In the genomic region with DNA sequence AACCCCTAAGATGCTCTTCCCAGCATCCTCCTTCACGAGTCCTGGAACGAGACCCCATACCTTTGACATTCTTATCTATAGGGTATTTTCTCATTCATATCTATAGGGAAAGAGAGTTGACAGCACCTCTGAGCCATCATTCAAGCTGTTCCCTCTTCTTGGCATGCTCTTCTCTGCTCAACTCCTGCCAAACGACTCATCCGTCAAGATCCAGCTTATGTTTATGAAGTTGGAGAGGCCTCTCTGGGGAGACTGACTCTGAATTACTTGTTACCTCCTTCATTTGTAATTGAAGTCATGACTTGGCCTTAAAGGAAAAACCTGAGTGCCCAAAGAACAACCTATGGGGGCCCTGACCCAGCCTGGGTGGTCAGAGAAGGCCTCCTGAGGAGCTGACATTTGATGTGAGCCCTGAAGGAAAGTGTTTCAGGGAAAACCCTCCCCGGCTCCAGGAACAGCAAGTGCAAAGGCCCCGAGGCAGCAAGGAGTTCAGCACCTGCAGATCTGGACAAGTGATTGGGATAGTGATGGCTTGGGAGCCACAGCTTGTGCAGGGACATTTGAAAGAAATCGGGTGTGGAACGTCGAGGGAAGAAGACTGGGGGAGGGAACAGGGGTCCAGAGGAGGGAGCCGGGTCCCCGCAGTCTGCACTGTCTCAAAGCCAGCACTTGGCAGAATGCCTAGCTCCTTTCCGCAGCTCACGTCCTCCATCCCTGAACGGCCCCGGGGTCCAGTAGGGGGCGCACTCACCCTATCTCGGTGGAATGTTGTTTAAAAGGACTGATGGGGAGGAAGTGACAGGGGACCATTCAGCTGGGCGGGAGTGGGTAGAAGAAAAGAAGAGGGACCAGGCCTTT, we compare ENCODE assay signal across 9 cellular contexts. TPM values are rescaled to one million over a fixed set of nuclear protein-coding genes. Genes with fewer than 3 reads are reported as not detected.
A peak's percentile ranks its signal among the peaks of the same experiment; 100 is the strongest.
DNase-seq lines count a peak whose midpoint lies in the region; ATAC-seq, FAIRE-seq and TF ChIP-seq lines count a peak whose summit lies in the region.
"Had no signal": no experiment of that assay in that cellular context is flagged by ENCODE, and none has a peak within 500 bp of the region (broad histone marks: within the 10 kb centered on the region; RNA-seq: fewer than 3 reads in every experiment).

No MANE protein-coding gene starts in this region.

- 20 to 25% (median 20%) methylated on average over 18 of the region's 18 CpGs for WGBS in heart left ventricle, 4 donors

- no peaks in the 10 kb centered on the region for H3K4me1 Mint-ChIP-seq in activated naive CD4-positive, alpha-beta T cell treated with anti-CD3 and anti-CD28 coated beads for 36 hours (ENCODE audit: low read depth)
- H3K4me1 Mint-ChIP-seq: activated B cell treated with CpG ODN at 0.5 μM for 24 hours had no signal

- no peak for FAIRE-seq in D721Med (lab: Jason Lieb, UNC)

- H3K27ac ChIP-seq in heart left ventricle, result no peak overlapping the region

- H3K9me3 ChIP-seq in heart left ventricle, result peaks cover 0 to 14% (median 0%) of the 10 kb centered on the region in 12 donors

- peaks cover 12% of the 10 kb centered on the region for H3K27me3 Mint-ChIP-seq in activated naive CD4-positive, alpha-beta T cell treated with anti-CD3 and anti-CD28 coated beads for 36 hours (ENCODE audit: low read depth)

- H3K4me1 ChIP-seq in heart left ventricle, result peaks cover 0 to 4% (median 0%) of the 10 kb centered on the region in 12 donors

- ATAC-seq in heart left ventricle, result peak; percentile 88 to 98 (median 98)
- peak; percentile 74 for ATAC-seq in sciatic nerve
- ATAC-seq in GM21529 (IDR thresholded peaks at IDR 0.05; ENCODE audit: unreplicated experiment), result no peak

- CTCF ChIA-PET in activated naive CD4-positive, alpha-beta T cell treated with anti-CD3 and anti-CD28 coated beads for 36 hours (lab: Charles Lee), result interaction anchor here (0.6 to 1.6 kb wide), 14 partner anchors 9 to 1437 kb away, joined by 3 to 6 read pairs (median 4); no protein-coding TSS in a partner anchor

- no peak overlapping the region for H3K4me3 Mint-ChIP-seq in activated naive CD4-positive, alpha-beta T cell treated with anti-CD3 and anti-CD28 coated beads for 36 hours
- H3K4me3 Mint-ChIP-seq: activated B cell treated with CpG ODN at 0.5 μM for 24 hours had no signal

- H3K36me3 Mint-ChIP-seq in activated naive CD4-positive, alpha-beta T cell treated with anti-CD3 and anti-CD28 coated beads for 36 hours (ENCODE audit: low read depth), result no peaks in the 10 kb centered on the region

- peaks cover 5% of the 10 kb centered on the region for H3K9me3 Mint-ChIP-seq in activated naive CD4-positive, alpha-beta T cell treated with anti-CD3 and anti-CD28 coated beads for 36 hours

- intact Hi-C loops in activated naive CD4-positive, alpha-beta T cell treated with anti-CD3 and anti-CD28 coated beads for 36 hours (cut with micrococcal nuclease), result loop anchor here (1.0 kb wide), 3 partner anchors 59 to 86 kb away; partner anchors contain the start of gene DDOST
- intact Hi-C loops in heart left ventricle (cut with DNase I) (loop anchor here (1.0 to 10.0 kb wide), 8 partner anchors 50 to 67 kb away; partner anchors contain the start of gene PINK1 (in 8 of the 10)), sciatic nerve (cut with DNase I) (no loop called here)

- no peak overlapping the region for H3K27ac Mint-ChIP-seq in activated naive CD4-positive, alpha-beta T cell treated with anti-CD3 and anti-CD28 coated beads for 36 hours
- H3K27ac Mint-ChIP-seq: activated B cell treated with CpG ODN at 0.5 μM for 24 hours had no signal

- peaks cover 0 to 3% (median 0%) of the 10 kb centered on the region in 9 donors for H3K27me3 ChIP-seq in heart left ventricle

- no peak overlapping the region for H3K4me3 ChIP-seq in heart left ventricle

- TF ChIP-seq POLR2A in heart left ventricle (IDR thresholded peaks at IDR 0.05), result no peak

- DNase-seq in D721Med (ENCODE audit: insufficient read length, low spot score) (peak; percentile 34), KBM-7 (peak; percentile 94), SHP77 treated with DMSO at 0.1 percent for 48 hours (lab: John Stamatoyannopoulos, UW) (peak; percentile 28), heart left ventricle (peak; percentile 84 to 93 (median 86)), sciatic nerve (ENCODE audit: low spot score) (peak; percentile 81), DMS79 treated with DMSO at 0.1 percent for 48 hours (lab: John Stamatoyannopoulos, UW) (no peak)
- peak; percentile 88 for DNase-seq in activated naive CD4-positive, alpha-beta T cell treated with anti-CD3 and anti-CD28 coated beads for 36 hours
- DNase-seq: activated B cell treated with CpG ODN at 0.5 μM for 24 hours had no signal

- in situ Hi-C loops in KBM-7 (cut with MboI; ENCODE audit: low pct_unique_long_range_greater_than_20kb, low sequenced_read_pairs), result loop anchor here (10.0 kb wide), 1 partner anchor 60 kb away; the partner anchor contains the start of gene PINK1

- no peaks in the 10 kb centered on the region for H3K36me3 ChIP-seq in heart left ventricle

- TF ChIP-seq CTCF in D721Med (IDR thresholded peaks at IDR 0.05; ENCODE audit: insufficient read depth, missing control alignments) (peak; percentile 56), heart left ventricle (IDR thresholded peaks at IDR 0.05) (peak; percentile 58 to 88 (median 73))

RNA-seq across cellular contexts. Expression of gene CDA, which starts 14.0 kb away (rescaled TPM):
- total RNA-seq in activated naive CD4-positive, alpha-beta T cell treated with anti-CD3 and anti-CD28 coated beads for 36 hours, result not detected
- total RNA-seq in heart left ventricle (1 to 10 TPM in 7 of 9 donors, under 1 TPM in 2; 0.63 to 7.6 (median 2.8) TPM), sciatic nerve (4.3 TPM)
- 1 to 10 TPM; 2.9 to 5.1 TPM for polyA plus RNA-seq in heart left ventricle
- total RNA-seq: activated B cell treated with CpG ODN at 0.5 μM for 24 hours had no signal

RNA-seq across cellular contexts. Expression of gene FAM43B, which starts 22.5 kb away (rescaled TPM):
- total RNA-seq in activated naive CD4-positive, alpha-beta T cell treated with anti-CD3 and anti-CD28 coated beads for 36 hours, result not detected
- total RNA-seq in heart left ventricle (1 to 10 TPM; 1.4 to 5.2 (median 2.9) TPM), sciatic nerve (0.18 TPM)
- 1 to 10 TPM; 1.2 to 1.9 TPM for polyA plus RNA-seq in heart left ventricle
- total RNA-seq: activated B cell treated with CpG ODN at 0.5 μM for 24 hours had no signal

RNA-seq across cellular contexts. Expression of gene PINK1, which starts 58.3 kb away (rescaled TPM):
- total RNA-seq in activated naive CD4-positive, alpha-beta T cell treated with anti-CD3 and anti-CD28 coated beads for 36 hours, result 1 to 10 TPM; 1.4 to 1.5 TPM
- total RNA-seq in heart left ventricle, result 100 to 1,000 TPM; 147 to 418 (median 258) TPM
- 100 to 1,000 TPM; 210 to 314 TPM for polyA plus RNA-seq in heart left ventricle
- total RNA-seq in sciatic nerve, result 72.3 TPM

Comparison
In these comparisons a context has a peak if more than half of its experiments do, and no peak if none do; other contexts are left out.
1. RNA of gene PINK1, which starts 58.3 kb away (total RNA-seq): 147 to 418 TPM in heart left ventricle and 72.3 TPM in sciatic nerve (single experiment); 1.4 to 1.5 TPM in activated naive CD4-positive, alpha-beta T cell treated with anti-CD3 and anti-CD28 coated beads for 36 hours; every median in the first group is over 10 times any median in the second.